26 cellular contexts compared by ENCODE assay signal in genomic region chr15:24748812-24749439, GRCh38.
"Had no signal": no experiment of that assay in that cellular context is flagged by ENCODE, and none has a peak within 500 bp of the region (broad histone marks: within the 10 kb centered on the region; RNA-seq: fewer than 3 reads in every experiment).

No MANE protein-coding gene starts in this region.

- H3K4me3 ChIP-seq: ovary, psoas muscle, right lobe of liver, sigmoid colon, suprapubic skin, testis, tibial nerve, upper lobe of left lung, vagina had no signal

- H3K27me3 ChIP-seq: ovary, right lobe of liver, sigmoid colon, suprapubic skin, testis, tibial nerve, upper lobe of left lung, vagina had no signal

- H3K9me3 ChIP-seq: right lobe of liver, sigmoid colon, suprapubic skin, testis, vagina had no signal

- H3K9ac ChIP-seq: parathyroid adenoma had no signal

- DNase-seq: naive B cell; naive thymus-derived CD8-positive, alpha-beta T cell; nephron progenitor cell; occipital lobe; ovary; psoas muscle; right cardiac atrium; right lobe of liver; sigmoid colon; small intestine; stimulated activated CD4-positive, alpha-beta T cell treated with anti-CD3 and anti-CD28 coated beads, Interleukin-15, amount 100 ng/mL, for 24 hours; stimulated activated CD4-positive, alpha-beta T cell treated with anti-CD3 and anti-CD28 coated beads, Interleukin-2, amount 100 ng/mL, for 24 hours; stimulated activated CD4-positive, alpha-beta T cell treated with anti-CD3 and anti-CD28 coated beads, Interleukin-2, amount 100 ng/mL, for 48 hours; stimulated activated CD4-positive, alpha-beta T cell treated with anti-CD3 and anti-CD28 coated beads, Interleukin-4, amount 100 ng/mL, for 24 hours; stimulated activated naive CD4-positive, alpha-beta T cell; stimulated activated naive CD8-positive, alpha-beta T cell treated with anti-CD3 and anti-CD28 coated beads, Interleukin-15, amount 100 ng/mL, for 72 hours; stimulated activated naive CD8-positive, alpha-beta T cell treated with anti-CD3 and anti-CD28 coated beads, Interleukin-15, Interleukin-2, amounts not matched to agents 100 U/mL and 50 U/mL, for 24 hours; substantia nigra; testis; trophoblast cell had no signal

- ATAC-seq: naive thymus-derived CD8-positive, alpha-beta T cell; psoas muscle; stimulated activated effector memory CD8-positive, alpha-beta T cell treated with anti-CD3 and anti-CD28 coated beads, Interleukin-12 subunit alpha, Interleukin-12 subunit beta, amount 100 ng/mL, for 72 hours; stimulated activated naive CD8-positive, alpha-beta T cell treated with anti-CD3 and anti-CD28 coated beads, Interleukin-15, amount 100 ng/mL, for 72 hours; stimulated activated naive CD8-positive, alpha-beta T cell treated with anti-CD3 and anti-CD28 coated beads, Interleukin-15, Interleukin-2, amounts not matched to agents 100 U/mL and 50 U/mL, for 24 hours had no signal

- H2AFZ ChIP-seq: parathyroid adenoma had no signal

- H3K36me3 ChIP-seq: ovary, right lobe of liver, sigmoid colon, suprapubic skin, tibial nerve, upper lobe of left lung, vagina had no signal

- H3K4me1 ChIP-seq: parathyroid adenoma, psoas muscle, right lobe of liver, sigmoid colon, suprapubic skin, testis, tibial nerve, upper lobe of left lung, vagina had no signal

- H3K27ac ChIP-seq: ovary, parathyroid adenoma, psoas muscle, right lobe of liver, sigmoid colon, suprapubic skin, testis, tibial nerve, upper lobe of left lung, vagina had no signal

- FAIRE-seq: small intestine had no signal
